19 cellular contexts compared by ENCODE assay signal in the genomic region with DNA sequence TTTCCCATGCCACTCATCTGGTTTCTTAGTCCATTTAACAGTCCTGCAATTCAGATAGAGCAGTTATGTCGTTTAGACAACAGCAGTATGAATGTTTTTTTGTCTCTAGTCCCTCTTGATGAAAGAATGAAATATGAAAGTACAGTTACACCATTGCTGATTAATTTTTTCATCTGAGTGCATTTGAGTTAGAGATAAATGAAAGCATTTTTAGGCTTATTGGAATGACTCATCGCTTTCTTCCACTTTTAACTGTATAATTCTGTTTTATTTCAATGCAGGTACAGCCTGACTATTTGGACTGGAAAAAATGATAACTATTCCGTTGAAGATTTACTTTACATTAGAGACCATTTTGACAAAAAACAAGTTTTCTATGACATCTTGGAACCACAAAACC. TPM values are rescaled to one million over a fixed set of nuclear protein-coding genes. Genes with fewer than 3 reads are reported as not detected.
DNase-seq lines count a peak whose midpoint lies in the region; ATAC-seq and TF ChIP-seq lines count a peak whose summit lies in the region.
"Had no signal": no experiment of that assay in that cellular context is flagged by ENCODE, and none has a peak within 500 bp of the region (broad histone marks: within the 10 kb centered on the region; RNA-seq: fewer than 3 reads in every experiment).

No MANE protein-coding gene starts in this region.

- H3K4me1 Mint-ChIP-seq in stimulated activated naive CD8-positive, alpha-beta T cell treated with anti-CD3 and anti-CD28 coated beads, Interleukin-15, amount 100 ng/mL, for 72 hours = peaks cover 9% of the 10 kb centered on the region

- ATAC-seq in stimulated activated naive CD8-positive, alpha-beta T cell treated with anti-CD3 and anti-CD28 coated beads, Interleukin-15, Interleukin-2, amounts not matched to agents 100 U/mL and 50 U/mL, for 24 hours = peak; percentile 23
- no peak for ATAC-seq in stimulated activated naive CD8-positive, alpha-beta T cell treated with anti-CD3 and anti-CD28 coated beads, Interleukin-15, amount 100 ng/mL, for 72 hours
- ATAC-seq in HG03175 (IDR thresholded peaks at IDR 0.05; ENCODE audit: unreplicated experiment) (no peak), HG02981 (IDR thresholded peaks at IDR 0.05; ENCODE audit: unreplicated experiment) (no peak)

- DNase-seq in stimulated activated naive CD8-positive, alpha-beta T cell treated with anti-CD3 and anti-CD28 coated beads, Interleukin-15, Interleukin-2, amounts not matched to agents 100 U/mL and 50 U/mL, for 24 hours = no peak
- DNase-seq in stimulated activated naive CD8-positive, alpha-beta T cell treated with anti-CD3 and anti-CD28 coated beads, Interleukin-15, amount 100 ng/mL, for 72 hours = no peak
- DNase-seq in SK-N-SH (no peak), caudate nucleus (lab: John Stamatoyannopoulos, UW) (no peak), medulla oblongata (ENCODE audit: extremely low spot score) (no peak), DMS153 (lab: John Stamatoyannopoulos, UW) (no peak)
- DNase-seq: ACHN, AML-193, H7, MV-4-11, NCI-H1417 treated with DMSO at 0.1 percent for 48 hours, NCI-H1930, NCI-H2171 treated with DMSO at 0.1 percent for 48 hours, NCI-H446 treated with DMSO at 0.1 percent for 48 hours, NCI-H748 treated with DMSO at 0.1 percent for 48 hours, Right ventricle myocardium superior had no signal

- TF ChIP-seq CTCF in SK-N-SH (IDR thresholded peaks at IDR 0.05) = no peak

- 38% methylated on average over 3 of the region's 3 CpGs for WGBS in SK-N-SH (ENCODE audit: low lambda C conversion rate)

- no peak overlapping the region; a peak in 1 of 4 replicates for H3K4me3 ChIP-seq in SK-N-SH (ENCODE audit: low read depth in 2 of 2, low read length in 1 of 2)

- CTCF ChIA-PET in SK-N-SH (lab: Yijun Ruan, JAX) = no interaction called here

- no peak overlapping the region for H3K9ac ChIP-seq in SK-N-SH

- no peak overlapping the region for H3K4me3 Mint-ChIP-seq in stimulated activated naive CD8-positive, alpha-beta T cell treated with anti-CD3 and anti-CD28 coated beads, Interleukin-15, amount 100 ng/mL, for 72 hours
- H3K4me3 Mint-ChIP-seq: IgD-negative memory B cell had no signal

- no peak overlapping the region for H2AFZ ChIP-seq in SK-N-SH (ENCODE audit: low read depth)

- no peaks in the 10 kb centered on the region for H3K27me3 ChIP-seq in SK-N-SH (ENCODE audit: insufficient read depth)

- no peak for TF ChIP-seq EP300 in SK-N-SH (IDR thresholded peaks at IDR 0.05; ENCODE audit: borderline replicate concordance in 1 of 2, low read depth in 1 of 2, low read length in 1 of 2)

- H3K4me2 ChIP-seq in SK-N-SH = no peak overlapping the region

- no peaks in the 10 kb centered on the region for H3K79me2 ChIP-seq in SK-N-SH (ENCODE audit: insufficient read depth)

- no peaks in the 10 kb centered on the region for H3K9me2 ChIP-seq in SK-N-SH

- POLR2A ChIA-PET in SK-N-SH (lab: Yijun Ruan, JAX) = no interaction called here

- H3K27ac Mint-ChIP-seq in stimulated activated naive CD8-positive, alpha-beta T cell treated with anti-CD3 and anti-CD28 coated beads, Interleukin-15, amount 100 ng/mL, for 72 hours = no peak overlapping the region
- H3K27ac Mint-ChIP-seq: IgD-negative memory B cell had no signal

- no peak for TF ChIP-seq RAD21 in SK-N-SH (IDR thresholded peaks at IDR 0.05; ENCODE audit: low read length)

- H3K27me3 Mint-ChIP-seq in stimulated activated naive CD8-positive, alpha-beta T cell treated with anti-CD3 and anti-CD28 coated beads, Interleukin-15, amount 100 ng/mL, for 72 hours = no peaks in the 10 kb centered on the region

- H4K20me1 ChIP-seq in SK-N-SH (ENCODE audit: insufficient read depth) = no peaks in the 10 kb centered on the region

- no peaks in the 10 kb centered on the region; a peak in 2 of 4 replicates for H3K4me1 ChIP-seq in SK-N-SH (ENCODE audit: control insufficient read depth in 1 of 2, insufficient read depth in 2 of 2, low read depth in 1 of 2, low read length in 1 of 2)

- no peaks in the 10 kb centered on the region for H3F3A ChIP-seq in SK-N-SH (replicated peaks; ENCODE audit: insufficient read depth)

- H3K36me3 ChIP-seq in SK-N-SH (replicated peaks in 1 of 2; ENCODE audit: control insufficient read depth in 1 of 2, insufficient read depth in 2 of 2, low read length in 1 of 2) = no peaks in the 10 kb centered on the region

- H3K9me3 ChIP-seq in SK-N-SH = no peaks in the 10 kb centered on the region

- H3K9me3 Mint-ChIP-seq in stimulated activated naive CD8-positive, alpha-beta T cell treated with anti-CD3 and anti-CD28 coated beads, Interleukin-15, amount 100 ng/mL, for 72 hours = peaks cover 0 to 5% of the 10 kb centered on the region in 2 donors

- H3K27ac ChIP-seq in SK-N-SH (ENCODE audit: low read depth in 2 of 2, low read length in 1 of 2) (peak overlapping the region in 1 of 2 experiments; percentile 56; a peak in 1 of 4 replicates), caudate nucleus (ENCODE audit: low read depth, low read length) (peak overlapping the region; percentile 50)

TF ChIP-seq in SK-N-SH, 30 proteins besides CTCF, POLR2A, EP300 and RAD21:
- TF ChIP-seq TCF12 (IDR thresholded peaks at IDR 0.05) (peak; percentile 26; the same call in 1 of the 2 replicates), RCOR1 (IDR thresholded peaks at IDR 0.05; ENCODE audit: low read length) (no peak)
TF ChIP-seq in SK-N-SH: peak in this region for 1.

RNA-seq across cellular contexts. Expression of gene ANKRD34B, which starts 28.7 kb away (rescaled TPM):
- polyA plus RNA-seq in SK-N-SH (2012; rRNA removed) = not detected in 2 replicates
- under 0.01 TPM in 1 of 2 replicates, not detected in the other for polyA plus RNA-seq in SK-N-SH (2012; cell fraction: cytosol; rRNA removed)
- polyA plus RNA-seq in SK-N-SH (2012; cell fraction: nucleus; rRNA removed) = not detected in 2 replicates
- polyA plus RNA-seq: IgD-negative memory B cell had no signal

RNA-seq across cellular contexts. Expression of gene FAM151B, which starts 53.5 kb away (rescaled TPM):
- 1.2 and 1.5 TPM in 2 replicates for polyA plus RNA-seq in SK-N-SH (2012; rRNA removed)
- 1.7 and 1.8 TPM in 2 replicates for polyA plus RNA-seq in SK-N-SH (2012; cell fraction: cytosol; rRNA removed)
- polyA plus RNA-seq in SK-N-SH (2012; cell fraction: nucleus; rRNA removed) = 0.67 and 2.5 TPM in 2 replicates
- polyA plus RNA-seq: IgD-negative memory B cell had no signal
